13 cellular contexts compared by ENCODE assay signal in the genomic region with DNA sequence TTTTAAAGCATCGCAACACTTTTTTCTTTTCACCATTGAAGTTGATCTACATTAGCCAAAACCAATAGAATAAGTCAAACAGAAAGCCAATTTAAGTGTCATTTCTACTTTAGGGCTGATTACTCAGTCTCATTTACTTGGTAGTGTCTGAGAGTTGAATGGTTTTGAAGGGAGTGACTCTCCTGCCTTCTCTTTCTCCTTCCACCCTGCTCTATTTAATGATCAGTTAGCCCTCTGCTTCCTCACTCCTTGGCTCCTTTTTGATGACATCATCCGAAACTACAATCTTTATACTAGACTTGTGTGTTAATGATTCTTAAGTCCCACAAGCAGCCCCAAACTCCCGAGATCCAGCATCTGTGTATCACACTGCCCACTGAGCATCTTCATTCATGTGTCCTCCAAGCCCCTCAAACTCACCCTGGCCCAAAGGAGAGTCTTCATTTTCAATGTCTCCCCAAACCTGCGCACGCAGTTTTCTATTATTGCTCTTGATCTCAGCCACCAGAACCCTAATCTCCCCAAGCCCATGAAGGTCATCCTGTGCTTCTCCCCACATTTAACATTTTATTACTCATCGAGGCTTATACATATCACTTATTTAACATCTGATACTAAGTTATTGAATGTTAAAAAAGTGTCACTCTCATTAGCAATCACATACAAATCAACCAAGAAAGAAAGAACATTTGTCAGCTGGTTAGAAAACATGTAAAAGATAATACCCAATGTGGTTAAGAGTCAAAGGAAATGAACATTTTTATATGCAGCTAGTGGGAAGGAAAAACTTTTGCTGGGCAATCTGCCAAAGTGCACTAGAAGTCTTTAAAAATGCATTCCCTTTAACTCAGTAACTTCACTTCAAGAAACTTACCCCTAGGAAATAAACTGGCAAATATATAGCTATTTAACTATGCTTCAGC.
A peak's percentile ranks its signal among the peaks of the same experiment; 100 is the strongest.
DNase-seq lines count a peak whose midpoint lies in the region; ATAC-seq and TF ChIP-seq lines count a peak whose summit lies in the region.
"Had no signal": no experiment of that assay in that cellular context is flagged by ENCODE, and none has a peak within 500 bp of the region (broad histone marks: within the 10 kb centered on the region; RNA-seq: fewer than 3 reads in every experiment).

No MANE protein-coding gene starts in this region.

- H3K36me3 ChIP-seq in SK-N-MC (ENCODE audit: insufficient read depth, low read length), result no peaks in the 10 kb centered on the region
- H3K36me3 ChIP-seq: ovary had no signal

- no peak overlapping the region for H3K27ac ChIP-seq in SK-N-MC
- H3K27ac ChIP-seq: ovary had no signal

- H3K4me3 ChIP-seq in SK-N-MC (peak overlapping the region; percentile 23), fibroblast of pulmonary artery (replicated peaks; ENCODE audit: low read depth, low read length) (no peak overlapping the region)
- H3K4me3 ChIP-seq: K562, ovary had no signal

- no peak for TF ChIP-seq CTCF in fibroblast of pulmonary artery (IDR thresholded peaks at IDR 0.05; ENCODE audit: low read length, missing control alignments)

- H3K9ac ChIP-seq in SK-N-MC (ENCODE audit: insufficient read length), result no peak overlapping the region

- ATAC-seq in stimulated activated naive CD8-positive, alpha-beta T cell treated with anti-CD3 and anti-CD28 coated beads, Interleukin-15, Interleukin-2, amounts not matched to agents 100 U/mL and 50 U/mL, for 24 hours, result peak; percentile 59
- ATAC-seq in HG02981 (IDR thresholded peaks at IDR 0.05; ENCODE audit: unreplicated experiment) (no peak), GM21737 (IDR thresholded peaks at IDR 0.05; ENCODE audit: unreplicated experiment) (no peak)
- ATAC-seq: activated CD8-positive, alpha-beta memory T cell treated with anti-CD3 and anti-CD28 coated beads, Interleukin-2, amount 10 ng/mL, durations not matched to agents 7 days and 5 days; K562 had no signal

- no peaks in the 10 kb centered on the region for H3K9me3 ChIP-seq in SK-N-MC (ENCODE audit: low read depth, low read length)
- H3K9me3 ChIP-seq: ovary had no signal

- DNase-seq in NCI-H345 treated with DMSO at 0.1 percent for 48 hours (lab: John Stamatoyannopoulos, UW; ENCODE audit: unreplicated experiment) (peak; percentile 3), NCI-H345 (lab: John Stamatoyannopoulos, UW) (no peak), SK-N-MC (ENCODE audit: low read depth, low spot score) (peak; percentile 97), fibroblast of pulmonary artery (ENCODE audit: low read depth) (peak; percentile 85), NCI-H748 (lab: John Stamatoyannopoulos, UW; ENCODE audit: unreplicated experiment) (no peak)
- no peak for DNase-seq in stimulated activated naive CD8-positive, alpha-beta T cell treated with anti-CD3 and anti-CD28 coated beads, Interleukin-15, Interleukin-2, amounts not matched to agents 100 U/mL and 50 U/mL, for 24 hours
- DNase-seq: 8988T; activated CD8-positive, alpha-beta memory T cell treated with anti-CD3 and anti-CD28 coated beads, Interleukin-2, amount 10 ng/mL, durations not matched to agents 7 days and 5 days; NCI-H524 treated with DMSO at 0.1 percent for 48 hours had no signal

Comparison
In these comparisons a context has a peak if more than half of its experiments do, and no peak if none do; other contexts are left out.
1. DNase-seq: peak in NCI-H345 treated with DMSO at 0.1 percent for 48 hours (single experiment), SK-N-MC (single experiment) and fibroblast of pulmonary artery (single experiment); none in NCI-H345 (single experiment), stimulated activated naive CD8-positive, alpha-beta T cell treated with anti-CD3 and anti-CD28 coated beads, Interleukin-15, Interleukin-2, amounts not matched to agents 100 U/mL and 50 U/mL, for 24 hours (single experiment) and NCI-H748 (single experiment).